ENCODE assay signal across 27 cellular contexts in genomic region chr7:90570373-90570959, GRCh38. TPM values are rescaled to one million over a fixed set of nuclear protein-coding genes. Genes with fewer than 3 reads are reported as not detected.
DNase-seq lines count a peak whose midpoint lies in the region; ATAC-seq, FAIRE-seq and TF ChIP-seq lines count a peak whose summit lies in the region.
"Had no signal": no experiment of that assay in that cellular context is flagged by ENCODE, and none has a peak within 500 bp of the region (broad histone marks: within the 10 kb centered on the region; RNA-seq: fewer than 3 reads in every experiment).

No MANE protein-coding gene starts in this region.

- H3K4me2 ChIP-seq in PC-3 (ENCODE audit: low read length): no peak overlapping the region

- H3K9me2 ChIP-seq in PC-3 (replicated peaks; ENCODE audit: low read length): no peaks in the 10 kb centered on the region

- FAIRE-seq in urothelium cell line (lab: Jason Lieb, UNC): no peak

- DNase-seq in NCI-H526 treated with DMSO at 0.1 percent for 48 hours (lab: John Stamatoyannopoulos, UW): peak; percentile 35
- no peak for DNase-seq in NCI-H526 (lab: John Stamatoyannopoulos, UW)
- peak; percentile 18 for DNase-seq in PC-3
- peak; percentile 34 for DNase-seq in fibroblast of peridontal ligament (ENCODE audit: extremely low read depth)
- DNase-seq in urothelium cell line (ENCODE audit: low spot score): peak; percentile 41
- no peak for DNase-seq in HEK293T (ENCODE audit: extremely low spot score)
- no peak for DNase-seq in NCI-H1694 (lab: John Stamatoyannopoulos, UW)
- DNase-seq in posterior vena cava (ENCODE audit: low spot score): no peak
- DNase-seq: activated CD4-positive, alpha-beta T cell treated with anti-CD3 and anti-CD28 coated beads for 36 hours; activated gamma-delta T cell treated with Interleukin-2 at 50 U/mL for 16 hours; activated naive CD8-positive, alpha-beta T cell treated with anti-CD3 and anti-CD28 coated beads, Interleukin-2, amount 50 U/mL, for 24 hours; AML-193; body of pancreas; effector CD4-positive, alpha-beta T cell; hypothalamus; lower lobe of right lung; MG63; mucosa of descending colon; NCI-H446 treated with DMSO at 0.1 percent for 48 hours; right lobe of liver; stimulated activated CD4-positive, alpha-beta T cell treated with anti-CD3 and anti-CD28 coated beads, Interleukin-4, amount 100 ng/mL, for 4 hours; thyroid gland had no signal

- no peaks in the 10 kb centered on the region for H3K79me2 ChIP-seq in PC-3 (ENCODE audit: low read length)
- H3K79me2 ChIP-seq: parathyroid adenoma had no signal

- CTCF ChIA-PET in PC-3 (lab: Charles Lee) (no interaction called here), HEK293T (lab: Yijun Ruan, JAX) (no interaction called here)

- no peak for TF ChIP-seq CTCF in PC-3 (conservative IDR thresholded peaks at IDR 0.05; ENCODE audit: low read depth, low read length)

- H3F3A ChIP-seq in PC-3 (ENCODE audit: low read length, unreplicated experiment): no peaks in the 10 kb centered on the region

- no peaks in the 10 kb centered on the region for H4K20me1 ChIP-seq in PC-3 (ENCODE audit: low read length)

- no peak overlapping the region for H3K4me3 ChIP-seq in PC-3 (ENCODE audit: low read length)
- H3K4me3 ChIP-seq: body of pancreas, gastroesophageal sphincter, HAP-1, lower lobe of right lung, MG63, mucosa of descending colon, right lobe of liver, SJSA1, thyroid gland had no signal

- H3K9ac ChIP-seq in PC-3 (ENCODE audit: low read length): no peak overlapping the region
- H3K9ac ChIP-seq: parathyroid adenoma had no signal

- intact Hi-C loops in PC-3 (cut with micrococcal nuclease) (no loop called here), posterior vena cava (cut with DNase I) (no loop called here)

- no peaks in the 10 kb centered on the region for H3K27me3 ChIP-seq in PC-3 (ENCODE audit: low read length)
- H3K27me3 ChIP-seq: body of pancreas, gastroesophageal sphincter, MG63, right lobe of liver, thyroid gland had no signal

- no peaks in the 10 kb centered on the region for H3K36me3 ChIP-seq in PC-3 (ENCODE audit: low read depth, low read length)
- H3K36me3 ChIP-seq: gastroesophageal sphincter, HAP-1, lower lobe of right lung, MG63, right lobe of liver, SJSA1, thyroid gland had no signal

- no peaks in the 10 kb centered on the region for H3K9me3 ChIP-seq in PC-3 (ENCODE audit: low read length)
- H3K9me3 ChIP-seq: body of pancreas, gastroesophageal sphincter, HAP-1, lower lobe of right lung, MG63, mucosa of descending colon, right lobe of liver, SJSA1, thyroid gland had no signal

- no peak for ATAC-seq in PC-3
- ATAC-seq: activated CD4-positive, alpha-beta T cell treated with anti-CD3 and anti-CD28 coated beads for 36 hours; activated naive CD8-positive, alpha-beta T cell treated with anti-CD3 and anti-CD28 coated beads, Interleukin-2, amount 50 U/mL, for 24 hours; body of pancreas; gastroesophageal sphincter; lower lobe of right lung; mucosa of descending colon; right lobe of liver had no signal

- no peaks in the 10 kb centered on the region for H3K4me1 ChIP-seq in PC-3 (ENCODE audit: insufficient read depth, low read length)
- H3K4me1 ChIP-seq: gastroesophageal sphincter, HAP-1, lower lobe of right lung, parathyroid adenoma, SJSA1, thyroid gland had no signal

- no TSS peak for BruUV-seq in PC-3 (replicated peaks; lab: Mats Ljungman, UMichigan)

- H2AFZ ChIP-seq in PC-3 (ENCODE audit: low read length): no peak overlapping the region
- H2AFZ ChIP-seq: parathyroid adenoma had no signal

- no peak overlapping the region for H3K27ac ChIP-seq in PC-3 (ENCODE audit: low read length)
- H3K27ac ChIP-seq: 22Rv1, body of pancreas, gastroesophageal sphincter, lower lobe of right lung, parathyroid adenoma, right lobe of liver, SJSA1, thyroid gland had no signal

- POLR2A ChIA-PET in PC-3 (lab: Charles Lee; ENCODE audit: unreplicated experiment): no interaction called here
- POLR2A ChIA-PET in HEK293T (lab: Yijun Ruan, JAX): no interaction called here

TF ChIP-seq in HEK293T, 16 proteins besides CTCF, POLR2A, EP300 and RAD21:
- TF ChIP-seq SP1 (IDR thresholded peaks at IDR 0.05) (no peak), ARNT (IDR thresholded peaks at IDR 0.05) (no peak), L3MBTL2 (conservative IDR thresholded peaks at IDR 0.05) (no peak)

RNA-seq across cellular contexts. Expression of gene CDK14, which starts 25.7 kb away (rescaled TPM):
- 6.6 and 8.2 TPM in 2 replicates for total RNA-seq in PC-3 (2014; rRNA removed)
- 10 to 100 TPM; 45.3 to 53.8 TPM for total RNA-seq in posterior vena cava

Comparison
In these comparisons a context has a peak if more than half of its experiments do, and no peak if none do; other contexts are left out.
1. DNase-seq: peak in NCI-H526 treated with DMSO at 0.1 percent for 48 hours (single experiment), PC-3 (single experiment), fibroblast of peridontal ligament (single experiment) and urothelium cell line (single experiment); none in NCI-H526 (0 of 2), HEK293T (single experiment), NCI-H1694 (single experiment) and posterior vena cava (single experiment).